19 cellular contexts compared by ENCODE assay signal in the genomic region with DNA sequence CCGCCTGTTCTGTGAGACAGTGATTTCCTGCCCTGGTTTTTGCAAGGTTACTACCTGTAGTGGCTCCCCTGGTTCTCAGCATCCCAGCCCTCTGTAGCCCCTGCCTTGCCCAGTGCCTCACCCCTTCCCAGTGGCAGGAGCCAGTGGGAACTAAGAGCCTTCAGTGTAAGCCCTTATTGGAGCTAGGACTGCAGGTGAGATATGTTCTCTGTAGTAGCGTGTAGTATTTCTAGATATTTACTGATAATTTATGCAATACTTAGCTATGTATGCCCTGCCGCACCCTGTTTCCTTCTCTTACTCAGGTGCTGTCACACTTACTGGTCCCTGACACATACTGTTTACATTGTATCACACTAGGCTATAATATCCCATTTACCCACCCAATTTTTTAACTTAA. TPM values are rescaled to one million over a fixed set of nuclear protein-coding genes. Genes with fewer than 3 reads are reported as not detected.
DNase-seq lines count a peak whose midpoint lies in the region; ATAC-seq and TF ChIP-seq lines count a peak whose summit lies in the region.
"Had no signal": no experiment of that assay in that cellular context is flagged by ENCODE, and none has a peak within 500 bp of the region (broad histone marks: within the 10 kb centered on the region; RNA-seq: fewer than 3 reads in every experiment).

No MANE protein-coding gene starts in this region.

- no peaks in the 10 kb centered on the region for H4K20me1 ChIP-seq in PC-3 (ENCODE audit: low read length)

- peaks cover 13% of the 10 kb centered on the region; the same call in 1 of the 2 replicates for H3K36me3 ChIP-seq in PC-3 (ENCODE audit: low read depth, low read length)
- H3K36me3 ChIP-seq in esophagus (ENCODE audit: control insufficient read depth in 2 of 2, insufficient read depth in 2 of 2, low read length in 1 of 2): no peaks in the 10 kb centered on the region
- no peaks in the 10 kb centered on the region for H3K36me3 ChIP-seq in vagina
- H3K36me3 ChIP-seq: Peyer's patch had no signal

- H3K4me3 Mint-ChIP-seq in neural crest cell (peak overlapping the region; percentile 36), glutamatergic neuron (ENCODE audit: unreplicated experiment) (no peak overlapping the region)

- no peak for TF ChIP-seq POLR2A in vagina (IDR thresholded peaks at IDR 0.05)

- no peaks in the 10 kb centered on the region for H3K36me3 Mint-ChIP-seq in neural crest cell (ENCODE audit: low read depth)
- H3K36me3 Mint-ChIP-seq in glutamatergic neuron (ENCODE audit: unreplicated experiment): no peaks in the 10 kb centered on the region

- CTCF ChIA-PET in PC-3 (lab: Charles Lee): no interaction called here

- H3K79me2 ChIP-seq in PC-3 (ENCODE audit: low read length): peaks cover 95% of the 10 kb centered on the region

- H2AFZ ChIP-seq in PC-3 (ENCODE audit: low read length): no peak overlapping the region

- H3F3A ChIP-seq in PC-3 (ENCODE audit: low read length, unreplicated experiment): peaks cover 23% of the 10 kb centered on the region

- WGBS in esophagus, 2 donors: 67 to 76% methylated on average over 3 of the region's 3 CpGs

- POLR2A ChIA-PET in PC-3 (lab: Charles Lee; ENCODE audit: unreplicated experiment): interaction anchor here (0.6 to 1.0 kb wide), 2 partner anchors 20 to 71 kb away, joined by 3 to 9 read pairs; no protein-coding TSS in a partner anchor

- no TSS peak for BruUV-seq in PC-3 (replicated peaks; lab: Mats Ljungman, UMichigan)

- intact Hi-C loops in PC-3 (cut with micrococcal nuclease) (loop anchor here (5.0 to 10.0 kb wide), 2 partner anchors 286 to 319 kb away; no protein-coding TSS in a partner anchor), left cardiac atrium (cut with DNase I) (loop anchor here in 1 of 2 donors (10.0 kb wide), 1 partner anchor 319 kb away; no protein-coding TSS in a partner anchor), vagina (cut with DNase I) (no loop called here)

- peaks cover 55% of the 10 kb centered on the region for H3K27me3 Mint-ChIP-seq in neural crest cell (ENCODE audit: low read depth)
- H3K27me3 Mint-ChIP-seq in glutamatergic neuron (ENCODE audit: unreplicated experiment): peaks cover 13% of the 10 kb centered on the region

- H3K9ac ChIP-seq in PC-3 (ENCODE audit: low read length): peak overlapping the region; percentile 91

- no peaks in the 10 kb centered on the region for H3K9me2 ChIP-seq in PC-3 (replicated peaks; ENCODE audit: low read length)

- peak; percentile 57 for ATAC-seq in PC-3
- ATAC-seq in left cardiac atrium: no peak
- no peak for ATAC-seq in HG02884 (IDR thresholded peaks at IDR 0.05; ENCODE audit: unreplicated experiment)
- ATAC-seq: A549, K562 had no signal

- H3K9me3 Mint-ChIP-seq in neural crest cell: no peaks in the 10 kb centered on the region
- H3K9me3 Mint-ChIP-seq in glutamatergic neuron (ENCODE audit: unreplicated experiment): peaks cover 2% of the 10 kb centered on the region

- H3K4me1 ChIP-seq in PC-3 (ENCODE audit: insufficient read depth, low read length) (peaks cover 69% of the 10 kb centered on the region), esophagus (ENCODE audit: control insufficient read depth in 2 of 2, insufficient read depth in 2 of 2, low read length in 1 of 2) (peaks cover 0 to 10% of the 10 kb centered on the region in 2 donors), vagina (peaks cover 28% of the 10 kb centered on the region)

- in situ Hi-C loops in Caki2 (cut with HindIII; ENCODE audit: low pct_unique_long_range_greater_than_20kb, low sequenced_read_pairs): no loop called here

- H3K4me2 ChIP-seq in PC-3 (ENCODE audit: low read length): peak overlapping the region; percentile 85

- H3K27ac ChIP-seq in PC-3 (ENCODE audit: low read length) (peak overlapping the region; percentile 95), esophagus (ENCODE audit: low read depth in 2 of 2, low read length in 1 of 2) (peak overlapping the region; percentile 90 to 95), vagina (no peak overlapping the region)
- H3K27ac ChIP-seq: C4-2B, Peyer's patch had no signal

- H3K27ac Mint-ChIP-seq in neural crest cell (ENCODE audit: unreplicated experiment) (no peak overlapping the region), glutamatergic neuron (ENCODE audit: unreplicated experiment) (no peak overlapping the region)

- no peaks in the 10 kb centered on the region for H3K9me3 ChIP-seq in PC-3 (ENCODE audit: low read length)
- no peaks in the 10 kb centered on the region for H3K9me3 ChIP-seq in esophagus (ENCODE audit: control insufficient read depth in 2 of 2, insufficient read depth in 1 of 2, low read depth in 1 of 2, low read length in 1 of 2)
- H3K9me3 ChIP-seq in vagina: no peaks in the 10 kb centered on the region
- H3K9me3 ChIP-seq: A549, Caco-2, Peyer's patch had no signal

- TF ChIP-seq CTCF in PC-3 (conservative IDR thresholded peaks at IDR 0.05; ENCODE audit: low read depth, low read length) (no peak), neural crest cell (conservative IDR thresholded peaks at IDR 0.05) (no peak), glutamatergic neuron (IDR thresholded peaks at IDR 0.05; ENCODE audit: partially characterized antibody, unreplicated experiment) (no peak), vagina (IDR thresholded peaks at IDR 0.05) (no peak)

- DNase-seq in Caki2 (ENCODE audit: low read depth) (peak; percentile 47), PC-3 (peak; percentile 99), neural crest cell (ENCODE audit: low read depth, low spot score) (no peak), left cardiac atrium (no peak), glutamatergic neuron (no peak), vagina (ENCODE audit: extremely low spot score in 2 of 2) (no peak)
- DNase-seq: HCEC 1CT, NCI-H1092 treated with DMSO at 0.1 percent for 48 hours, NCI-H1694 treated with DMSO at 0.1 percent for 48 hours, NCI-H446 treated with DMSO at 0.1 percent for 48 hours, NCI-H748 treated with DMSO at 0.1 percent for 48 hours, Peyer's patch, SHP77 treated with DMSO at 0.1 percent for 48 hours had no signal

- no peaks in the 10 kb centered on the region for H3K27me3 ChIP-seq in PC-3 (ENCODE audit: low read length)
- H3K27me3 ChIP-seq in esophagus (ENCODE audit: control insufficient read depth in 1 of 2, insufficient read depth in 2 of 2, low read length in 2 of 2): no peaks in the 10 kb centered on the region
- H3K27me3 ChIP-seq in vagina: no peaks in the 10 kb centered on the region
- H3K27me3 ChIP-seq: Peyer's patch had no signal

- H3K4me3 ChIP-seq in PC-3 (ENCODE audit: low read length) (peak overlapping the region; percentile 83), esophagus (ENCODE audit: low read depth in 1 of 2, low read length in 2 of 2) (peak overlapping the region in 1 of 2 donors; percentile 77), vagina (no peak overlapping the region)
- H3K4me3 ChIP-seq: A549, K562, Peyer's patch had no signal

- H3K4me1 Mint-ChIP-seq in neural crest cell (peaks cover 19% of the 10 kb centered on the region), glutamatergic neuron (ENCODE audit: low read depth, unreplicated experiment) (peaks cover 5% of the 10 kb centered on the region)

RNA-seq across cellular contexts. Expression of a gene that starts 3.6 kb away (rescaled TPM):
- 19.6 and 23.5 TPM in 2 replicates for total RNA-seq in Caki2 (2014; rRNA removed; shearing (Covaris generic); ENCODE audit: low replicate concordance)
- total RNA-seq in PC-3 (2014; rRNA removed) (126 and 137 TPM in 2 replicates), neural crest cell (7.6 and 8.0 TPM in 2 replicates), left cardiac atrium (1 to 10 TPM; 1.3 to 4.8 TPM), glutamatergic neuron (ENCODE audit: unreplicated experiment) (5.3 TPM), vagina (9.8 TPM)
- polyA plus RNA-seq in esophagus: 10 to 100 TPM; 27.7 to 35.4 TPM

Comparison
In these comparisons a context has a peak if more than half of its experiments do, and no peak if none do; other contexts are left out.
1. DNase-seq: peak in Caki2 (single experiment) and PC-3 (single experiment); none in neural crest cell (single experiment), left cardiac atrium (single experiment), glutamatergic neuron (single experiment) and vagina (0 of 2).